In genomic region chr15:43769584-43770228, GRCh38 we compare ENCODE assay signal across 1 cellular context.
TF ChIP-seq lines count a peak whose summit lies in the region.

No MANE protein-coding gene starts in this region.

TF ChIP-seq in GM12878, 131 proteins besides CTCF, POLR2A, EP300 and RAD21:
- TF ChIP-seq ZNF384 (IDR thresholded peaks at IDR 0.05; ENCODE audit: borderline replicate concordance, low read depth, low read length) (peak; percentile 47; the same call in 1 of the 2 replicates), IRF5 (IDR thresholded peaks at IDR 0.05; ENCODE audit: borderline replicate concordance) (no peak), CHD2 (IDR thresholded peaks at IDR 0.05; ENCODE audit: borderline replicate concordance, low read depth, low read length) (no peak), MTA2 (IDR thresholded peaks at IDR 0.05; ENCODE audit: low read depth) (no peak), GABPA (IDR thresholded peaks at IDR 0.05; ENCODE audit: low read depth) (no peak), SMC3 (IDR thresholded peaks at IDR 0.05; ENCODE audit: borderline replicate concordance, low read length) (peak; percentile 45; the same call in 1 of the 2 replicates), BCLAF1 (IDR thresholded peaks at IDR 0.05) (no peak), IRF4 (IDR thresholded peaks at IDR 0.05; ENCODE audit: low read depth, low read length) (no peak), TCF12 (IDR thresholded peaks at IDR 0.05; ENCODE audit: low read depth, low read length) (no peak), BMI1 (IDR thresholded peaks at IDR 0.05; ENCODE audit: borderline replicate concordance) (no peak), MTA3 (IDR thresholded peaks at IDR 0.05; ENCODE audit: borderline replicate concordance, low read length) (no peak), PAX8 (IDR thresholded peaks at IDR 0.05) (no peak), HCFC1 (IDR thresholded peaks at IDR 0.05; ENCODE audit: low read length) (no peak), ZNF687 (IDR thresholded peaks at IDR 0.05) (no peak)
